ENCODE assay signal across 11 cellular contexts in the genomic region with DNA sequence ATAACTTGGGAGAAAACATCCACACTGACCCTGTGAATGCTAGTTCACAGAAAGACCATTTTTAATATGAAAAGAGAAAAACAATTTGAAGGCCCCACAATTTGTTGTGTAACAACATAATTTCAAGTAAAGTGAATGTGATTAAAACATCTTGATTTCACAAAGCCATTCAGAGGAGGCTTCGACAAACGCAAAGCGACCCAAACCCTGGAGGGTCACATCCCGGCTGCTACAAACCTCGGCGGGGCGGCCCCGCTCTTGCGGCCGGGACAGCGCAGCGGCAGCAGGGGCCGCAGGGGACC. TPM values are rescaled to one million over a fixed set of nuclear protein-coding genes. Genes with fewer than 3 reads are reported as not detected.
DNase-seq lines count a peak whose midpoint lies in the region; ATAC-seq and TF ChIP-seq lines count a peak whose summit lies in the region.
"Had no signal": no experiment of that assay in that cellular context is flagged by ENCODE, and none has a peak within 500 bp of the region (broad histone marks: within the 10 kb centered on the region; RNA-seq: fewer than 3 reads in every experiment).

No MANE protein-coding gene starts in this region.

- WGBS in psoas muscle, 3 donors: 80 to 91% (median 87%) methylated on average over 13 of the region's 13 CpGs

- H3K9me3 Mint-ChIP-seq in glutamatergic neuron (ENCODE audit: unreplicated experiment): peaks cover 9% of the 10 kb centered on the region

- H3K27me3 ChIP-seq in OCI-LY3 (ENCODE audit: low read depth, low read length) (peaks cover 9% of the 10 kb centered on the region), psoas muscle (ENCODE audit: insufficient read depth in 3 of 3, low read length in 2 of 3) (peaks cover 0 to 95% (median 32%) of the 10 kb centered on the region in 3 donors)

- H3K27ac Mint-ChIP-seq in glutamatergic neuron (ENCODE audit: unreplicated experiment): no peak overlapping the region

- H3K9me3 ChIP-seq in ES-I3 (ENCODE audit: control insufficient read depth, insufficient read depth, low read length) (no peaks in the 10 kb centered on the region; the same call in 1 of the 2 replicates), OCI-LY3 (ENCODE audit: insufficient read depth, low read length) (no peaks in the 10 kb centered on the region), psoas muscle (no peaks in the 10 kb centered on the region)

- no peaks in the 10 kb centered on the region for H3K79me2 ChIP-seq in OCI-LY3 (ENCODE audit: low read length)
- H3K79me2 ChIP-seq: parathyroid adenoma had no signal

- no peak for DNase-seq in glutamatergic neuron
- DNase-seq in psoas muscle: no peak
- DNase-seq in kidney glomerular epithelial cell (lab: John Stamatoyannopoulos, UW): no peak
- DNase-seq in NCI-H526 treated with DMSO at 0.1 percent for 48 hours (lab: John Stamatoyannopoulos, UW): no peak
- DNase-seq: COR-L47; NCI-H2227 treated with DMSO at 0.1 percent for 48 hours; stimulated activated naive CD4-positive, alpha-beta T cell treated with Interleukin-2 at 50 U/mL for 16 hours had no signal

- peaks cover 15% of the 10 kb centered on the region for H3K4me1 Mint-ChIP-seq in glutamatergic neuron (ENCODE audit: low read depth, unreplicated experiment)

- no peak overlapping the region for H2AFZ ChIP-seq in OCI-LY3 (ENCODE audit: low read depth, low read length)
- H2AFZ ChIP-seq: parathyroid adenoma had no signal

- peak overlapping the region; percentile 87; the same call in 1 of the 2 replicates for H3K4me3 ChIP-seq in OCI-LY3 (ENCODE audit: low read length)
- H3K4me3 ChIP-seq in psoas muscle: peak overlapping the region; percentile 78

- peaks cover 11% of the 10 kb centered on the region for H3K4me1 ChIP-seq in ES-I3 (ENCODE audit: insufficient read depth, low read length)
- H3K4me1 ChIP-seq in OCI-LY3 (ENCODE audit: low read length): peaks cover 4% of the 10 kb centered on the region; the same call in 1 of the 2 replicates
- peaks cover 8% of the 10 kb centered on the region for H3K4me1 ChIP-seq in psoas muscle
- H3K4me1 ChIP-seq: parathyroid adenoma had no signal

- H3K27ac ChIP-seq in OCI-LY3 (ENCODE audit: low read length): no peak overlapping the region
- H3K27ac ChIP-seq in psoas muscle: no peak overlapping the region
- H3K27ac ChIP-seq: parathyroid adenoma had no signal

- no peaks in the 10 kb centered on the region for H4K20me1 ChIP-seq in OCI-LY3 (ENCODE audit: insufficient read depth, low read length)

- peak overlapping the region; percentile 59 for H3K4me3 Mint-ChIP-seq in glutamatergic neuron (ENCODE audit: unreplicated experiment)

- H3K36me3 ChIP-seq in ES-I3 (ENCODE audit: insufficient read depth, low read length) (no peaks in the 10 kb centered on the region), OCI-LY3 (replicated peaks; ENCODE audit: low read depth, low read length) (no peaks in the 10 kb centered on the region), psoas muscle (ENCODE audit: insufficient read depth in 1 of 2, low read depth in 1 of 2) (no peaks in the 10 kb centered on the region)

- H3K36me3 Mint-ChIP-seq in glutamatergic neuron (ENCODE audit: unreplicated experiment): peaks cover 11% of the 10 kb centered on the region

- ATAC-seq in psoas muscle: no peak
- ATAC-seq in HG02623 (IDR thresholded peaks at IDR 0.05; ENCODE audit: unreplicated experiment): no peak

- H3K4me2 ChIP-seq in OCI-LY3 (ENCODE audit: low read length): peak overlapping the region; percentile 89; the same call in 1 of the 2 replicates

- no peak for TF ChIP-seq CTCF in OCI-LY3 (IDR thresholded peaks at IDR 0.05; ENCODE audit: low read depth, low read length)
- no peak for TF ChIP-seq CTCF in glutamatergic neuron (IDR thresholded peaks at IDR 0.05; ENCODE audit: partially characterized antibody, unreplicated experiment)
- TF ChIP-seq CTCF in psoas muscle (IDR thresholded peaks at IDR 0.05): no peak

- H3K27me3 Mint-ChIP-seq in glutamatergic neuron (ENCODE audit: unreplicated experiment): peaks cover 29% of the 10 kb centered on the region

- H3K9ac ChIP-seq in ES-I3 (ENCODE audit: low read depth, low read length) (peak overlapping the region; percentile 47; the same call in 1 of the 2 replicates), OCI-LY3 (ENCODE audit: low read length) (no peak overlapping the region)
- H3K9ac ChIP-seq: parathyroid adenoma had no signal

- intact Hi-C loops in psoas muscle (cut with DNase I): loop anchor here in 1 of 2 donors (5.0 kb wide), 1 partner anchor 64 kb away; no protein-coding TSS in a partner anchor

RNA-seq across cellular contexts. Expression of a gene that starts 14.0 kb away (rescaled TPM):
- total RNA-seq in glutamatergic neuron (ENCODE audit: unreplicated experiment): 3.3 TPM
- 1 to 10 TPM; 1.5 to 2.7 (median 2.0) TPM for total RNA-seq in psoas muscle
- 1 to 10 TPM in 2 of 3 donors, under 1 TPM in 1; 0.90 to 1.3 (median 1.1) TPM for polyA plus RNA-seq in psoas muscle
